1 cellular context compared by ENCODE assay signal in the genomic region with DNA sequence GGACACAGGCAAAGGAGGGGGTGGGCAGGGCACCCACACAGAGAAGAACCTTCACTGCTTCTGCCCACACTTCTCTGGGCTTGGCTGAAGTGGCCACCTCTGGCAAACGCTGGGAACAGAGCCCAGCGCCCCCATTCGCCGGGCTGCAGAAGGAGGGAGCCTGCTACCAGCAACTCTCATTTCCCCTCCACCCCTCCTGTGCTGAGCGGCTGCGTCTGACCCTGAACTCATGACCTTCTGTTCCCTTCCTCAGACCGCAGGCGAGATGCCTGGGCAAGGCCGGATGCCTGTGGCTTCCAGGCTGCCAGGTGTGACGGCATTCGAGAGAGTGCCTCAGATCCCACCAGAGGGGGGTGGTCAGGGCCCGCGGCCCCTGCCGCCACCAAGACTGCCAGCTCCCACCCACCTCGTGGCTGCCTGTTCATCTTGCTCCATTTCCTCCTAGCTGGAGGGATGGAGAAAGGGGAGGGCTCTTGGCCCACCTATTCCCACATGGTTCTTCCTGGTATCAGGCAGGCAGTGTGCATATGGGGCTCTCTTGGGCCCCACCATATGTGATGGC.
TF ChIP-seq lines count a peak whose summit lies in the region.

No MANE protein-coding gene starts in this region.

TF ChIP-seq in HepG2, 621 proteins besides CTCF, POLR2A, EP300 and RAD21 (continued from another document and continues in another):
- TF ChIP-seq, protein P1, sequence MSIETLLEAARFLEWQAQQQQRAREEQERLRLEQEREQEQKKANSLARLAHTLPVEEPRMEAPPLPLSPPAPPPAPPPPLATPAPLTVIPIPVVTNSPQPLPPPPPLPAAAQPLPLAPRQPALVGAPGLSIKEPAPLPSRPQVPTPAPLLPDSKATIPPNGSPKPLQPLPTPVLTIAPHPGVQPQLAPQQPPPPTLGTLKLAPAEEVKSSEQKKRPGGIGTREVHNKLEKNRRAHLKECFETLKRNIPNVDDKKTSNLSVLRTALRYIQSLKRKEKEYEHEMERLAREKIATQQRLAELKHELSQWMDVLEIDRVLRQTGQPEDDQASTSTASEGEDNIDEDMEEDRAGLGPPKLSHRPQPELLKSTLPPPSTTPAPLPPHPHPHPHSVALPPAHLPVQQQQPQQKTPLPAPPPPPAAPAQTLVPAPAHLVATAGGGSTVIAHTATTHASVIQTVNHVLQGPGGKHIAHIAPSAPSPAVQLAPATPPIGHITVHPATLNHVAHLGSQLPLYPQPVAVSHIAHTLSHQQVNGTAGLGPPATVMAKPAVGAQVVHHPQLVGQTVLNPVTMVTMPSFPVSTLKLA (IDR thresholded peaks at IDR 0.05) = no peak
- TF ChIP-seq ZNF761 (CRISPR knock-in tag; conservative IDR thresholded peaks at IDR 0.05) (peak; percentile 67; the same call in 1 of the 2 replicates), JUND (CRISPR knock-in tag; IDR thresholded peaks at IDR 0.05) (peak; percentile 47; the same call in 1 of the 2 replicates), ZNF75D (CRISPR knock-in tag; IDR thresholded peaks at IDR 0.05; ENCODE audit: borderline replicate concordance) (peak; percentile 48; the same call in 1 of the 2 replicates), KAT7 (CRISPR knock-in tag; IDR thresholded peaks at IDR 0.05; ENCODE audit: borderline replicate concordance) (0 out of 2 replicates have a peak, but pooled peaks have one; percentile 31), ZMYM4 (CRISPR knock-in tag; IDR thresholded peaks at IDR 0.05) (peak; percentile 85), KMT2B (CRISPR knock-in tag; IDR thresholded peaks at IDR 0.05) (0 out of 2 replicates have a peak, but pooled peaks have one; percentile 42), NONO (IDR thresholded peaks at IDR 0.05) (no peak), NONO (CRISPR knock-in tag; conservative IDR thresholded peaks at IDR 0.05) (peak; percentile 88), ATF7-NPFF (CRISPR knock-in tag; IDR thresholded peaks at IDR 0.05; ENCODE audit: low read depth) (peak; percentile 76), ZNF235 (CRISPR knock-in tag; IDR thresholded peaks at IDR 0.05; ENCODE audit: borderline replicate concordance) (no peak; the same call in 1 of the 2 replicates), ZNF296 (CRISPR knock-in tag; conservative IDR thresholded peaks at IDR 0.05) (0 out of 2 replicates have a peak, but pooled peaks have one; percentile 13), ZNF331 (CRISPR knock-in tag; IDR thresholded peaks at IDR 0.05) (peak; percentile 91), ZMAT3 (CRISPR knock-in tag; conservative IDR thresholded peaks at IDR 0.05) (peak; percentile 60; the same call in 1 of the 2 replicates), ZNF12 (CRISPR knock-in tag; IDR thresholded peaks at IDR 0.05) (no peak), KDM5B (CRISPR knock-in tag; IDR thresholded peaks at IDR 0.05; ENCODE audit: borderline replicate concordance) (peak; percentile 86; the same call in 1 of the 2 replicates), KDM2A (CRISPR knock-in tag; IDR thresholded peaks at IDR 0.05; ENCODE audit: borderline replicate concordance, low read depth) (peak; percentile 41; the same call in 1 of the 2 replicates), KLF6 (CRISPR knock-in tag; IDR thresholded peaks at IDR 0.05) (peak; percentile 53; the same call in 1 of the 2 replicates), ZFY (CRISPR knock-in tag; IDR thresholded peaks at IDR 0.05) (peak; percentile 46; the same call in 1 of the 2 replicates), ZBTB42 (CRISPR knock-in tag; IDR thresholded peaks at IDR 0.05) (no peak), FOXK2 (IDR thresholded peaks at IDR 0.05) (no peak), MTA1 (CRISPR knock-in tag; IDR thresholded peaks at IDR 0.05; ENCODE audit: borderline replicate concordance) (peak; percentile 88), IRF2 (CRISPR knock-in tag; IDR thresholded peaks at IDR 0.05) (peak; percentile 76), CREB3 (CRISPR knock-in tag; IDR thresholded peaks at IDR 0.05) (no peak), FOXC1 (CRISPR knock-in tag; IDR thresholded peaks at IDR 0.05; ENCODE audit: borderline replicate concordance) (peak; percentile 91), RBM22 (optimal IDR thresholded peaks at IDR 0.05; ENCODE audit: low read length) (peak; percentile 57), TOPORS (CRISPR knock-in tag; IDR thresholded peaks at IDR 0.05) (no peak), HNF1A (IDR thresholded peaks at IDR 0.05; ENCODE audit: low read depth) (no peak), HNF1A (CRISPR knock-in tag; IDR thresholded peaks at IDR 0.05; ENCODE audit: borderline replicate concordance) (peak; percentile 73), ZNF740 (CRISPR knock-in tag; IDR thresholded peaks at IDR 0.05) (peak; percentile 67), HIVEP1 (CRISPR knock-in tag; IDR thresholded peaks at IDR 0.05) (0 out of 2 replicates have a peak, but pooled peaks have one; percentile 6)
- TF ChIP-seq, protein P2, sequence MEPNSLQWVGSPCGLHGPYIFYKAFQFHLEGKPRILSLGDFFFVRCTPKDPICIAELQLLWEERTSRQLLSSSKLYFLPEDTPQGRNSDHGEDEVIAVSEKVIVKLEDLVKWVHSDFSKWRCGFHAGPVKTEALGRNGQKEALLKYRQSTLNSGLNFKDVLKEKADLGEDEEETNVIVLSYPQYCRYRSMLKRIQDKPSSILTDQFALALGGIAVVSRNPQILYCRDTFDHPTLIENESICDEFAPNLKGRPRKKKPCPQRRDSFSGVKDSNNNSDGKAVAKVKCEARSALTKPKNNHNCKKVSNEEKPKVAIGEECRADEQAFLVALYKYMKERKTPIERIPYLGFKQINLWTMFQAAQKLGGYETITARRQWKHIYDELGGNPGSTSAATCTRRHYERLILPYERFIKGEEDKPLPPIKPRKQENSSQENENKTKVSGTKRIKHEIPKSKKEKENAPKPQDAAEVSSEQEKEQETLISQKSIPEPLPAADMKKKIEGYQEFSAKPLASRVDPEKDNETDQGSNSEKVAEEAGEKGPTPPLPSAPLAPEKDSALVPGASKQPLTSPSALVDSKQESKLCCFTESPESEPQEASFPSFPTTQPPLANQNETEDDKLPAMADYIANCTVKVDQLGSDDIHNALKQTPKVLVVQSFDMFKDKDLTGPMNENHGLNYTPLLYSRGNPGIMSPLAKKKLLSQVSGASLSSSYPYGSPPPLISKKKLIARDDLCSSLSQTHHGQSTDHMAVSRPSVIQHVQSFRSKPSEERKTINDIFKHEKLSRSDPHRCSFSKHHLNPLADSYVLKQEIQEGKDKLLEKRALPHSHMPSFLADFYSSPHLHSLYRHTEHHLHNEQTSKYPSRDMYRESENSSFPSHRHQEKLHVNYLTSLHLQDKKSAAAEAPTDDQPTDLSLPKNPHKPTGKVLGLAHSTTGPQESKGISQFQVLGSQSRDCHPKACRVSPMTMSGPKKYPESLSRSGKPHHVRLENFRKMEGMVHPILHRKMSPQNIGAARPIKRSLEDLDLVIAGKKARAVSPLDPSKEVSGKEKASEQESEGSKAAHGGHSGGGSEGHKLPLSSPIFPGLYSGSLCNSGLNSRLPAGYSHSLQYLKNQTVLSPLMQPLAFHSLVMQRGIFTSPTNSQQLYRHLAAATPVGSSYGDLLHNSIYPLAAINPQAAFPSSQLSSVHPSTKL (CRISPR knock-in tag; IDR thresholded peaks at IDR 0.05) = peak; percentile 88
- TF ChIP-seq, protein P3, sequence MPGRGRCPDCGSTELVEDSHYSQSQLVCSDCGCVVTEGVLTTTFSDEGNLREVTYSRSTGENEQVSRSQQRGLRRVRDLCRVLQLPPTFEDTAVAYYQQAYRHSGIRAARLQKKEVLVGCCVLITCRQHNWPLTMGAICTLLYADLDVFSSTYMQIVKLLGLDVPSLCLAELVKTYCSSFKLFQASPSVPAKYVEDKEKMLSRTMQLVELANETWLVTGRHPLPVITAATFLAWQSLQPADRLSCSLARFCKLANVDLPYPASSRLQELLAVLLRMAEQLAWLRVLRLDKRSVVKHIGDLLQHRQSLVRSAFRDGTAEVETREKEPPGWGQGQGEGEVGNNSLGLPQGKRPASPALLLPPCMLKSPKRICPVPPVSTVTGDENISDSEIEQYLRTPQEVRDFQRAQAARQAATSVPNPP (CRISPR knock-in tag; IDR thresholded peaks at IDR 0.05) = 0 out of 2 replicates have a peak, but pooled peaks have one; percentile 43
- TF ChIP-seq, protein P4, sequence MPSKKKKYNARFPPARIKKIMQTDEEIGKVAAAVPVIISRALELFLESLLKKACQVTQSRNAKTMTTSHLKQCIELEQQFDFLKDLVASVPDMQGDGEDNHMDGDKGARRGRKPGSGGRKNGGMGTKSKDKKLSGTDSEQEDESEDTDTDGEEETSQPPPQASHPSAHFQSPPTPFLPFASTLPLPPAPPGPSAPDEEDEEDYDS (CRISPR knock-in tag; IDR thresholded peaks at IDR 0.05) = peak; percentile 55; the same call in 1 of the 2 replicates
- TF ChIP-seq, protein P5, sequence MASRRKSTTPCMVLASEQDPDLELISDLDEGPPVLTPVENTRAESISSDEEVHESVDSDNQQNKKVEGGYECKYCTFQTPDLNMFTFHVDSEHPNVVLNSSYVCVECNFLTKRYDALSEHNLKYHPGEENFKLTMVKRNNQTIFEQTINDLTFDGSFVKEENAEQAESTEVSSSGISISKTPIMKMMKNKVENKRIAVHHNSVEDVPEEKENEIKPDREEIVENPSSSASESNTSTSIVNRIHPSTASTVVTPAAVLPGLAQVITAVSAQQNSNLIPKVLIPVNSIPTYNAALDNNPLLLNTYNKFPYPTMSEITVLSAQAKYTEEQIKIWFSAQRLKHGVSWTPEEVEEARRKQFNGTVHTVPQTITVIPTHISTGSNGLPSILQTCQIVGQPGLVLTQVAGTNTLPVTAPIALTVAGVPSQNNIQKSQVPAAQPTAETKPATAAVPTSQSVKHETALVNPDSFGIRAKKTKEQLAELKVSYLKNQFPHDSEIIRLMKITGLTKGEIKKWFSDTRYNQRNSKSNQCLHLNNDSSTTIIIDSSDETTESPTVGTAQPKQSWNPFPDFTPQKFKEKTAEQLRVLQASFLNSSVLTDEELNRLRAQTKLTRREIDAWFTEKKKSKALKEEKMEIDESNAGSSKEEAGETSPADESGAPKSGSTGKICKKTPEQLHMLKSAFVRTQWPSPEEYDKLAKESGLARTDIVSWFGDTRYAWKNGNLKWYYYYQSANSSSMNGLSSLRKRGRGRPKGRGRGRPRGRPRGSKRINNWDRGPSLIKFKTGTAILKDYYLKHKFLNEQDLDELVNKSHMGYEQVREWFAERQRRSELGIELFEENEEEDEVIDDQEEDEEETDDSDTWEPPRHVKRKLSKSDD (CRISPR knock-in tag; IDR thresholded peaks at IDR 0.05; ENCODE audit: low read depth) = peak; percentile 69; the same call in 1 of the 2 replicates
- TF ChIP-seq, protein P6, sequence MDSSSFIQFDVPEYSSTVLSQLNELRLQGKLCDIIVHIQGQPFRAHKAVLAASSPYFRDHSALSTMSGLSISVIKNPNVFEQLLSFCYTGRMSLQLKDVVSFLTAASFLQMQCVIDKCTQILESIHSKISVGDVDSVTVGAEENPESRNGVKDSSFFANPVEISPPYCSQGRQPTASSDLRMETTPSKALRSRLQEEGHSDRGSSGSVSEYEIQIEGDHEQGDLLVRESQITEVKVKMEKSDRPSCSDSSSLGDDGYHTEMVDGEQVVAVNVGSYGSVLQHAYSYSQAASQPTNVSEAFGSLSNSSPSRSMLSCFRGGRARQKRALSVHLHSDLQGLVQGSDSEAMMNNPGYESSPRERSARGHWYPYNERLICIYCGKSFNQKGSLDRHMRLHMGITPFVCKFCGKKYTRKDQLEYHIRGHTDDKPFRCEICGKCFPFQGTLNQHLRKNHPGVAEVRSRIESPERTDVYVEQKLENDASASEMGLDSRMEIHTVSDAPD (CRISPR knock-in tag; IDR thresholded peaks at IDR 0.05) = peak; percentile 96
- TF ChIP-seq, protein P7, sequence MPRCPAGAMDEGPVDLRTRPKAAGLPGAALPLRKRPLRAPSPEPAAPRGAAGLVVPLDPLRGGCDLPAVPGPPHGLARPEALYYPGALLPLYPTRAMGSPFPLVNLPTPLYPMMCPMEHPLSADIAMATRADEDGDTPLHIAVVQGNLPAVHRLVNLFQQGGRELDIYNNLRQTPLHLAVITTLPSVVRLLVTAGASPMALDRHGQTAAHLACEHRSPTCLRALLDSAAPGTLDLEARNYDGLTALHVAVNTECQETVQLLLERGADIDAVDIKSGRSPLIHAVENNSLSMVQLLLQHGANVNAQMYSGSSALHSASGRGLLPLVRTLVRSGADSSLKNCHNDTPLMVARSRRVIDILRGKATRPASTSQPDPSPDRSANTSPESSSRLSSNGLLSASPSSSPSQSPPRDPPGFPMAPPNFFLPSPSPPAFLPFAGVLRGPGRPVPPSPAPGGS (CRISPR knock-in tag; IDR thresholded peaks at IDR 0.05) = no peak
